1 cellular context compared by ENCODE assay signal in the genomic region with DNA sequence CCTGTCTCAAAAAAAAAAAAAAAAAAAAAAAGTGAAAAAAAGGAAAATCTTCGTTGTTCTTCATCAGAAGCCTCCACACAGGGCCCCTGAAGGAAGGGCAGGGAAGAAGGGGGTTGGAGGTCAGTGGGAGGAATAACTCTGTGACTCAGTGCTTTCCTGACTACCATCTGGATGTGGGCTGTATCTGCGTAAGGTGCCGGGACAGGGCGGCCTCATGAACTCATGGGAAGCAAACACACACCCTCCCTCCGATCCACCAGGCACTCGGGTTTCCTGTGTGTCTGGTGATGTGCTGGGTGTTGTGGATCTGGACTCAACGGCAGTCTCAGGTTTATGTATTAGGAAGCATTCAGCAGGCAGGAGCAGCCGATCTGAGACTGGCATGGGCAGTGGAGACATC.
TF ChIP-seq lines count a peak whose summit lies in the region.

No MANE protein-coding gene starts in this region.

TF ChIP-seq in SK-N-SH, 30 proteins besides CTCF, POLR2A, EP300 and RAD21 (continued from another document):
- TF ChIP-seq, protein P1, sequence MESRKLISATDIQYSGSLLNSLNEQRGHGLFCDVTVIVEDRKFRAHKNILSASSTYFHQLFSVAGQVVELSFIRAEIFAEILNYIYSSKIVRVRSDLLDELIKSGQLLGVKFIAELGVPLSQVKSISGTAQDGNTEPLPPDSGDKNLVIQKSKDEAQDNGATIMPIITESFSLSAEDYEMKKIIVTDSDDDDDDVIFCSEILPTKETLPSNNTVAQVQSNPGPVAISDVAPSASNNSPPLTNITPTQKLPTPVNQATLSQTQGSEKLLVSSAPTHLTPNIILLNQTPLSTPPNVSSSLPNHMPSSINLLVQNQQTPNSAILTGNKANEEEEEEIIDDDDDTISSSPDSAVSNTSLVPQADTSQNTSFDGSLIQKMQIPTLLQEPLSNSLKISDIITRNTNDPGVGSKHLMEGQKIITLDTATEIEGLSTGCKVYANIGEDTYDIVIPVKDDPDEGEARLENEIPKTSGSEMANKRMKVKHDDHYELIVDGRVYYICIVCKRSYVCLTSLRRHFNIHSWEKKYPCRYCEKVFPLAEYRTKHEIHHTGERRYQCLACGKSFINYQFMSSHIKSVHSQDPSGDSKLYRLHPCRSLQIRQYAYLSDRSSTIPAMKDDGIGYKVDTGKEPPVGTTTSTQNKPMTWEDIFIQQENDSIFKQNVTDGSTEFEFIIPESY (IDR thresholded peaks at IDR 0.05; ENCODE audit: borderline replicate concordance, low read depth): no peak
- TF ChIP-seq MXI1 (IDR thresholded peaks at IDR 0.05; ENCODE audit: low read depth, low read length): no peak
- TF ChIP-seq FOXM1 (IDR thresholded peaks at IDR 0.05; ENCODE audit: low read depth): no peak
- TF ChIP-seq EZH2phosphoT487 (IDR thresholded peaks at IDR 0.05; ENCODE audit: borderline replicate concordance, low read depth): no peak
- no peak for TF ChIP-seq MEF2A (IDR thresholded peaks at IDR 0.05; ENCODE audit: borderline replicate concordance, low read depth)
- no peak for TF ChIP-seq JUND (IDR thresholded peaks at IDR 0.05)
- TF ChIP-seq ELF1 (IDR thresholded peaks at IDR 0.05): no peak
